ENCODE assay signal across 8 cellular contexts in the genomic region with DNA sequence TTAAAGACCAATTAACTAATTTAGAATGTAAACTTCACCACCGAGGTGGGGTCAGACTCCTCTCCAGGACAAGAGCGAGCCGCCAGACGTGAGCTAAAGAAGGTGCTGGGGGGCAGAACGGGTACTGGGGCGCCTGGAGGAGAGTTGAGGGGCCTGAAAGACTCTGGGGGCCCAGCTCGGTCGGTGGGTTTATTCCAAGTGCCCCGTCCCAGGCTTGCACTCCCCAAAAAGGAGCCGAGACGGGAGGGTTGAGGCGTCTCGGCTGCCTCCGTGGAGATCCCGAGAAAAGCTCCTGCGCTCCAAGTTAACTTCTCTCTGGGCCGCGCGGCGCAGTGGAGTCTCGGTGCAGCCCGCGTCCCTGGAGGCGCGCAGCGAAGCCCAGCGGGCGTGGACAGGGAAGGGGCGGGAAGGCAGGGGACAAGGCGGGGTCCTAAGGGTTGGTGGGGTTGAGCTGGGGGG.
DNase-seq lines count a peak whose midpoint lies in the region; ATAC-seq and TF ChIP-seq lines count a peak whose summit lies in the region.

No MANE protein-coding gene starts in this region.

- peak overlapping the region in 9 of 12 donors; percentile 35 to 55 (median 44) for H3K4me3 ChIP-seq in heart left ventricle

- no peak for TF ChIP-seq POLR2A in heart left ventricle (IDR thresholded peaks at IDR 0.05)

- peak overlapping the region; percentile 72 for H3K4me3 Mint-ChIP-seq in activated CD4-positive, alpha-beta memory T cell treated with anti-CD3 and anti-CD28 coated beads for 36 hours

- 1 to 2% (median 2%) methylated on average over 27 to 30 of the region's 30 CpGs for WGBS in heart left ventricle, 4 donors

- no peak overlapping the region for H3K27ac ChIP-seq in heart left ventricle

- CTCF ChIA-PET in activated CD4-positive, alpha-beta memory T cell treated with anti-CD3 and anti-CD28 coated beads for 36 hours (lab: Charles Lee), result interaction anchor here (0.7 to 1.4 kb wide), 4 partner anchors 16 to 646 kb away, joined by 3 to 7 read pairs (median 4); no protein-coding TSS in a partner anchor

- no peaks in the 10 kb centered on the region for H3K9me3 ChIP-seq in heart left ventricle

- intact Hi-C loops in activated CD4-positive, alpha-beta memory T cell treated with anti-CD3 and anti-CD28 coated beads for 36 hours (cut with micrococcal nuclease), result loop anchor here (5.0 kb wide), 1 partner anchor 1395 kb away; no protein-coding TSS in a partner anchor
- intact Hi-C loops in heart left ventricle (cut with DNase I) (loop anchor here in 8 of 10 donors (2.0 to 10.0 kb wide), 3 partner anchors 610 to 612 kb away; no protein-coding TSS in a partner anchor), posterior vena cava (cut with DNase I) (no loop called here)

- H3K27me3 Mint-ChIP-seq in activated CD4-positive, alpha-beta memory T cell treated with anti-CD3 and anti-CD28 coated beads for 36 hours, result peaks cover 23% of the 10 kb centered on the region

- H3K27ac Mint-ChIP-seq in activated CD4-positive, alpha-beta memory T cell treated with anti-CD3 and anti-CD28 coated beads for 36 hours, result no peak overlapping the region

- peaks cover 0 to 11% (median 0%) of the 10 kb centered on the region in 12 donors for H3K4me1 ChIP-seq in heart left ventricle

- no peak for TF ChIP-seq CTCF in heart left ventricle (IDR thresholded peaks at IDR 0.05)

- ATAC-seq in heart left ventricle (peak in 3 of 4 donors; percentile 66 to 73 (median 72)), GM21360 (IDR thresholded peaks at IDR 0.05; ENCODE audit: unreplicated experiment) (no peak), HG02973 (IDR thresholded peaks at IDR 0.05; ENCODE audit: unreplicated experiment) (no peak)

- POLR2A ChIA-PET in activated CD4-positive, alpha-beta memory T cell treated with anti-CD3 and anti-CD28 coated beads for 36 hours (lab: Charles Lee), result interaction anchor here (1.0 kb wide), 1 partner anchor 152 kb away, joined by 3 read pairs; no protein-coding TSS in a partner anchor

- peaks cover 0 to 31% (median 11%) of the 10 kb centered on the region in 9 donors for H3K27me3 ChIP-seq in heart left ventricle

- no peaks in the 10 kb centered on the region for H3K36me3 ChIP-seq in heart left ventricle

- no peaks in the 10 kb centered on the region for H3K9me3 Mint-ChIP-seq in activated CD4-positive, alpha-beta memory T cell treated with anti-CD3 and anti-CD28 coated beads for 36 hours

- DNase-seq in EL (peak; percentile 36), heart left ventricle (peak in 3 of 5 donors; percentile 7 to 22 (median 19)), posterior vena cava (ENCODE audit: low spot score) (peak; percentile 69), NCI-H187 (lab: John Stamatoyannopoulos, UW) (no peak)
- DNase-seq in activated CD4-positive, alpha-beta memory T cell treated with anti-CD3 and anti-CD28 coated beads for 36 hours, result peak; percentile 8
- DNase-seq in central memory CD4-positive, alpha-beta T cell, result no peak

- no peaks in the 10 kb centered on the region for H3K36me3 Mint-ChIP-seq in activated CD4-positive, alpha-beta memory T cell treated with anti-CD3 and anti-CD28 coated beads for 36 hours

- peaks cover 11% of the 10 kb centered on the region for H3K4me1 Mint-ChIP-seq in activated CD4-positive, alpha-beta memory T cell treated with anti-CD3 and anti-CD28 coated beads for 36 hours (ENCODE audit: low read depth)

Comparison
In these comparisons a context has a peak if more than half of its experiments do, and no peak if none do; other contexts are left out.
1. DNase-seq: peak in EL (single experiment), activated CD4-positive, alpha-beta memory T cell treated with anti-CD3 and anti-CD28 coated beads for 36 hours (single experiment), heart left ventricle (3 of 5) and posterior vena cava (single experiment); none in central memory CD4-positive, alpha-beta T cell (single experiment) and NCI-H187 (0 of 2).
2. ATAC-seq: peak in heart left ventricle (3 of 4); none in GM21360 (single experiment) and HG02973 (single experiment).
3. intact Hi-C loops: an anchor here in activated CD4-positive, alpha-beta memory T cell treated with anti-CD3 and anti-CD28 coated beads for 36 hours (5.0 kb wide) and heart left ventricle (2.0 to 10.0 kb wide); none called in posterior vena cava.